In genomic region chr12:62117041-62117440, GRCh38 we compare ENCODE assay signal across 3 cellular contexts.
"Had no signal": no experiment of that assay in that cellular context is flagged by ENCODE, and none has a peak within 500 bp of the region (broad histone marks: within the 10 kb centered on the region; RNA-seq: fewer than 3 reads in every experiment).

No MANE protein-coding gene starts in this region.

- ATAC-seq: GM12878 had no signal

- DNase-seq: GDM1, GF-D8 had no signal

- H3K4me3 ChIP-seq: GM12878 had no signal
